Comparison of ENCODE assay signal across 9 cellular contexts in genomic region chr2:239289545-239289944, GRCh38.
A peak's percentile ranks its signal among the peaks of the same experiment; 100 is the strongest.
DNase-seq lines count a peak whose midpoint lies in the region; ATAC-seq lines count a peak whose summit lies in the region.
"Had no signal": no experiment of that assay in that cellular context is flagged by ENCODE, and none has a peak within 500 bp of the region (broad histone marks: within the 10 kb centered on the region; RNA-seq: fewer than 3 reads in every experiment).

No MANE protein-coding gene starts in this region.

- H3K4me2 ChIP-seq in BLaER1 = peak overlapping the region; percentile 65

- H3K9me3 Mint-ChIP-seq in activated naive CD4-positive, alpha-beta T cell treated with anti-CD3 and anti-CD28 coated beads, Interleukin-2, amount 50 U/mL, for 72 hours = no peaks in the 10 kb centered on the region
- H3K9me3 Mint-ChIP-seq in naive thymus-derived CD4-positive, alpha-beta T cell = peaks cover 0 to 2% (median 0%) of the 10 kb centered on the region in 11 donors

- POLR2A ChIA-PET in naive thymus-derived CD4-positive, alpha-beta T cell (lab: Charles Lee) = interaction anchor here (0.6 to 20.2 kb wide), 7 partner anchors 8 to 672 kb away, joined by 3 to 362 read pairs (median 4); partner anchors contain the start of gene HDAC4

- no peaks in the 10 kb centered on the region for H3K27me3 ChIP-seq in BLaER1
- H3K27me3 ChIP-seq in naive thymus-derived CD4-positive, alpha-beta T cell (ENCODE audit: control insufficient read depth in 2 of 2, insufficient read depth in 2 of 2, low read length in 2 of 2) = no peaks in the 10 kb centered on the region

- no peak overlapping the region for H3K9ac ChIP-seq in BLaER1

- H3K4me3 ChIP-seq in BLaER1 = no peak overlapping the region
- H3K4me3 ChIP-seq in naive thymus-derived CD4-positive, alpha-beta T cell (ENCODE audit: low read length) = peak overlapping the region; percentile 49

- intact Hi-C loops in naive thymus-derived CD4-positive, alpha-beta T cell (cut with micrococcal nuclease) = loop anchor here (1.0 to 5.0 kb wide), 7 partner anchors 9 to 92 kb away; no protein-coding TSS in a partner anchor

- no peak for DNase-seq in activated naive CD4-positive, alpha-beta T cell treated with anti-CD3 and anti-CD28 coated beads, Interleukin-2, amount 50 U/mL, for 72 hours (ENCODE audit: low spot score in 2 of 2)
- peak in 6 of 9 donors; percentile 48 to 64 (median 56) for DNase-seq in naive thymus-derived CD4-positive, alpha-beta T cell
- DNase-seq in retina = no peak
- no peak for DNase-seq in iPS-NIHi7 (ENCODE audit: extremely low spot score)
- DNase-seq in NCI-H1105 treated with DMSO at 0.1 percent for 48 hours (lab: John Stamatoyannopoulos, UW) = no peak

- H3K4me3 Mint-ChIP-seq in naive thymus-derived CD4-positive, alpha-beta T cell = peak overlapping the region; percentile 70 to 89 (median 79)

- H4K20me1 ChIP-seq in BLaER1 = peaks cover 98% of the 10 kb centered on the region

- no peaks in the 10 kb centered on the region for H3K36me3 ChIP-seq in BLaER1
- no peaks in the 10 kb centered on the region for H3K36me3 ChIP-seq in naive thymus-derived CD4-positive, alpha-beta T cell (ENCODE audit: control insufficient read depth in 2 of 3, insufficient read depth in 3 of 3, low read length in 3 of 3)

- peak overlapping the region; percentile 34; the same call in 1 of the 2 replicates for H3K27ac ChIP-seq in BLaER1
- peak overlapping the region; percentile 79 for H3K27ac ChIP-seq in naive thymus-derived CD4-positive, alpha-beta T cell (ENCODE audit: low read depth, low read length)

- peak; percentile 5 for ATAC-seq in HG02884 (IDR thresholded peaks at IDR 0.05; ENCODE audit: unreplicated experiment)
- peak; percentile 19 to 53 for ATAC-seq in activated naive CD4-positive, alpha-beta T cell treated with anti-CD3 and anti-CD28 coated beads, Interleukin-2, amount 50 U/mL, for 72 hours
- peak; percentile 45 for ATAC-seq in naive thymus-derived CD4-positive, alpha-beta T cell
- no peak for ATAC-seq in HG03378 (IDR thresholded peaks at IDR 0.05; ENCODE audit: unreplicated experiment)
- ATAC-seq: Panc1 had no signal

- H3K4me1 Mint-ChIP-seq in naive thymus-derived CD4-positive, alpha-beta T cell = peaks cover 65 to 98% (median 84%) of the 10 kb centered on the region in 7 donors

- peaks cover 0 to 3% (median 0%) of the 10 kb centered on the region in 5 donors for H3K27me3 Mint-ChIP-seq in naive thymus-derived CD4-positive, alpha-beta T cell

- H3K9me3 ChIP-seq in BLaER1 = no peaks in the 10 kb centered on the region
- H3K9me3 ChIP-seq in naive thymus-derived CD4-positive, alpha-beta T cell (ENCODE audit: control insufficient read depth in 2 of 3, low read length in 3 of 3) = no peaks in the 10 kb centered on the region

- peak overlapping the region; percentile 88 to 96 for H3K27ac Mint-ChIP-seq in activated naive CD4-positive, alpha-beta T cell treated with anti-CD3 and anti-CD28 coated beads, Interleukin-2, amount 50 U/mL, for 72 hours
- H3K27ac Mint-ChIP-seq in naive thymus-derived CD4-positive, alpha-beta T cell = peak overlapping the region; percentile 92 to 99 (median 96)

- H3K36me3 Mint-ChIP-seq in activated naive CD4-positive, alpha-beta T cell treated with anti-CD3 and anti-CD28 coated beads, Interleukin-2, amount 50 U/mL, for 72 hours = peaks cover 7 to 11% of the 10 kb centered on the region in 2 donors
- H3K36me3 Mint-ChIP-seq in naive thymus-derived CD4-positive, alpha-beta T cell = peaks cover 0 to 22% (median 0%) of the 10 kb centered on the region in 5 donors

- H3K4me1 ChIP-seq in BLaER1 = peaks cover 89% of the 10 kb centered on the region
- H3K4me1 ChIP-seq in naive thymus-derived CD4-positive, alpha-beta T cell (ENCODE audit: control insufficient read depth in 2 of 2, insufficient read depth in 2 of 2, low read length in 2 of 2) = peaks cover 39 to 63% of the 10 kb centered on the region in 2 donors

- CTCF ChIA-PET in naive thymus-derived CD4-positive, alpha-beta T cell (lab: Charles Lee) = no interaction called here

Comparison
In these comparisons a context has a peak if more than half of its experiments do, and no peak if none do; other contexts are left out.
1. DNase-seq: peak in naive thymus-derived CD4-positive, alpha-beta T cell (6 of 9); none in activated naive CD4-positive, alpha-beta T cell treated with anti-CD3 and anti-CD28 coated beads, Interleukin-2, amount 50 U/mL, for 72 hours (0 of 2), retina (single experiment), iPS-NIHi7 (single experiment) and NCI-H1105 treated with DMSO at 0.1 percent for 48 hours (single experiment).